8 cellular contexts compared by ENCODE assay signal in genomic region chr15:91055548-91056331, GRCh38. TPM values are rescaled to one million over a fixed set of nuclear protein-coding genes. Genes with fewer than 3 reads are reported as not detected.
A peak's percentile ranks its signal among the peaks of the same experiment; 100 is the strongest.
DNase-seq lines count a peak whose midpoint lies in the region; ATAC-seq and TF ChIP-seq lines count a peak whose summit lies in the region.

No MANE protein-coding gene starts in this region.

- H3K4me3 Mint-ChIP-seq in WTC11, result peak overlapping the region; percentile 16; the same call in 1 of the 2 replicates

- H3K4me3 ChIP-seq in HAP-1 (no peak overlapping the region), endocrine pancreas (ENCODE audit: control insufficient read depth, insufficient read depth, low read length) (peak overlapping the region; percentile 46), lung (no peak overlapping the region), testis (no peak overlapping the region)

- peaks cover 2% of the 10 kb centered on the region; the same call in 1 of the 2 replicates for H3K4me1 Mint-ChIP-seq in WTC11

- intact Hi-C loops in testis (cut with DNase I; ENCODE audit: low total_unique reads), result no loop called here

- H3K27ac ChIP-seq in lung (ENCODE audit: low read depth in 1 of 2, low read length in 1 of 2), result no peak overlapping the region
- H3K27ac ChIP-seq in testis, result no peak overlapping the region

- H3K27ac Mint-ChIP-seq in WTC11, result no peak overlapping the region

- peaks cover 8% of the 10 kb centered on the region for H3K27me3 Mint-ChIP-seq in WTC11 (ENCODE audit: low read depth)

- WGBS in lung, 2 donors, result 23 to 27% methylated on average over 11 of the region's 11 CpGs
- 26 to 38% methylated on average over 11 of the region's 11 CpGs for WGBS in testis, 2 donors

- H3K36me3 Mint-ChIP-seq in WTC11, result no peaks in the 10 kb centered on the region

- H3K4me1 ChIP-seq in HAP-1 (no peaks in the 10 kb centered on the region), endocrine pancreas (ENCODE audit: control insufficient read depth, insufficient read depth, low read length) (no peaks in the 10 kb centered on the region), lung (ENCODE audit: control insufficient read depth in 2 of 2, insufficient read depth in 2 of 2, low read length in 2 of 2) (no peaks in the 10 kb centered on the region), testis (no peaks in the 10 kb centered on the region)

- peak; percentile 91 for DNase-seq in DMS 273 (lab: John Stamatoyannopoulos, UW; ENCODE audit: unreplicated experiment)
- peak; percentile 53 to 74 for DNase-seq in HAP-1 (ENCODE audit: low spot score in 2 of 2)
- DNase-seq in NCI-H2196 (lab: John Stamatoyannopoulos, UW; ENCODE audit: unreplicated experiment), result peak; percentile 79
- DNase-seq in WTC11 (ENCODE audit: low spot score), result peak; percentile 74
- peak; percentile 60 for DNase-seq in lung (ENCODE audit: low spot score)
- DNase-seq in testis, result peak; percentile 71

- H3K9me3 Mint-ChIP-seq in WTC11, result peaks cover 4% of the 10 kb centered on the region; the same call in 1 of the 2 replicates

- TF ChIP-seq CTCF in WTC11 (IDR thresholded peaks at IDR 0.05), result peak; percentile 46; the same call in 1 of the 2 replicates
- peak; percentile 43 for TF ChIP-seq CTCF in lung (IDR thresholded peaks at IDR 0.05; ENCODE audit: control extremely low read depth, extremely low read depth)
- peak; percentile 47 to 65 (median 56) for TF ChIP-seq CTCF in testis (IDR thresholded peaks at IDR 0.05)

- TF ChIP-seq POLR2A in testis (IDR thresholded peaks at IDR 0.05), result no peak

- in situ Hi-C loops in HAP-1 (cut with MboI; ENCODE audit: low sequenced_read_pairs), result loop anchor here (5.0 kb wide), 1 partner anchor 167 kb away; no protein-coding TSS in a partner anchor

- peak; percentile 98 for ATAC-seq in WTC11
- ATAC-seq in lung (ENCODE audit: insufficient read depth, low FRiP score), result peak; percentile 69
- no peak for ATAC-seq in HG02938 (IDR thresholded peaks at IDR 0.05; ENCODE audit: unreplicated experiment)

- H3K36me3 ChIP-seq in HAP-1 (replicated peaks), result no peaks in the 10 kb centered on the region
- H3K36me3 ChIP-seq in endocrine pancreas (ENCODE audit: control insufficient read depth, insufficient read depth, low read length), result no peaks in the 10 kb centered on the region
- H3K36me3 ChIP-seq in lung (ENCODE audit: control insufficient read depth in 2 of 2, insufficient read depth in 2 of 2, low read length in 2 of 2), result no peaks in the 10 kb centered on the region
- H3K36me3 ChIP-seq in testis (ENCODE audit: low read depth, missing control alignments), result no peaks in the 10 kb centered on the region

- no peak overlapping the region for H3K9ac ChIP-seq in endocrine pancreas (ENCODE audit: control insufficient read depth, insufficient read depth, low read length)

- H3K27me3 ChIP-seq in HAP-1 (ENCODE audit: low read depth), result peaks cover 58% of the 10 kb centered on the region
- H3K27me3 ChIP-seq in endocrine pancreas (ENCODE audit: control insufficient read depth, insufficient read depth, low read length), result no peaks in the 10 kb centered on the region
- H3K27me3 ChIP-seq in lung (ENCODE audit: control insufficient read depth, insufficient read depth), result no peaks in the 10 kb centered on the region
- no peaks in the 10 kb centered on the region for H3K27me3 ChIP-seq in testis

- H3K9me3 ChIP-seq in HAP-1 (no peaks in the 10 kb centered on the region), endocrine pancreas (ENCODE audit: control insufficient read depth, low read length) (no peaks in the 10 kb centered on the region), lung (ENCODE audit: control insufficient read depth in 2 of 2, insufficient read depth in 1 of 2, low read length in 1 of 2) (no peaks in the 10 kb centered on the region), testis (no peaks in the 10 kb centered on the region)

- CTCF ChIA-PET in WTC11 (lab: Charles Lee), result interaction anchor here (0.6 to 3.7 kb wide), 30 partner anchors 12 to 217 kb away, joined by 3 to 41 read pairs (median 6); partner anchors contain the start of genes HDDC3, RCCD1, SV2B and UNC45A

- POLR2A ChIA-PET in WTC11 (lab: Charles Lee), result no interaction called here

TF ChIP-seq in WTC11, 78 proteins besides CTCF, POLR2A, EP300 and RAD21 (continues in another document):
- TF ChIP-seq NR1H2 (CRISPR knock-in tag; IDR thresholded peaks at IDR 0.05) (no peak), MLX (CRISPR knock-in tag; IDR thresholded peaks at IDR 0.05) (no peak), ZNF138 (CRISPR knock-in tag; conservative IDR thresholded peaks at IDR 0.05) (no peak), TEAD1 (CRISPR knock-in tag; IDR thresholded peaks at IDR 0.05) (no peak), MXD4 (CRISPR knock-in tag; IDR thresholded peaks at IDR 0.05; ENCODE audit: borderline replicate concordance) (no peak), MYBL2 (CRISPR knock-in tag; IDR thresholded peaks at IDR 0.05) (no peak)
- TF ChIP-seq, protein P1, sequence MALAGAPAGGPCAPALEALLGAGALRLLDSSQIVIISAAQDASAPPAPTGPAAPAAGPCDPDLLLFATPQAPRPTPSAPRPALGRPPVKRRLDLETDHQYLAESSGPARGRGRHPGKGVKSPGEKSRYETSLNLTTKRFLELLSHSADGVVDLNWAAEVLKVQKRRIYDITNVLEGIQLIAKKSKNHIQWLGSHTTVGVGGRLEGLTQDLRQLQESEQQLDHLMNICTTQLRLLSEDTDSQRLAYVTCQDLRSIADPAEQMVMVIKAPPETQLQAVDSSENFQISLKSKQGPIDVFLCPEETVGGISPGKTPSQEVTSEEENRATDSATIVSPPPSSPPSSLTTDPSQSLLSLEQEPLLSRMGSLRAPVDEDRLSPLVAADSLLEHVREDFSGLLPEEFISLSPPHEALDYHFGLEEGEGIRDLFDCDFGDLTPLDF (CRISPR knock-in tag; IDR thresholded peaks at IDR 0.05), result no peak
- TF ChIP-seq, protein P2, sequence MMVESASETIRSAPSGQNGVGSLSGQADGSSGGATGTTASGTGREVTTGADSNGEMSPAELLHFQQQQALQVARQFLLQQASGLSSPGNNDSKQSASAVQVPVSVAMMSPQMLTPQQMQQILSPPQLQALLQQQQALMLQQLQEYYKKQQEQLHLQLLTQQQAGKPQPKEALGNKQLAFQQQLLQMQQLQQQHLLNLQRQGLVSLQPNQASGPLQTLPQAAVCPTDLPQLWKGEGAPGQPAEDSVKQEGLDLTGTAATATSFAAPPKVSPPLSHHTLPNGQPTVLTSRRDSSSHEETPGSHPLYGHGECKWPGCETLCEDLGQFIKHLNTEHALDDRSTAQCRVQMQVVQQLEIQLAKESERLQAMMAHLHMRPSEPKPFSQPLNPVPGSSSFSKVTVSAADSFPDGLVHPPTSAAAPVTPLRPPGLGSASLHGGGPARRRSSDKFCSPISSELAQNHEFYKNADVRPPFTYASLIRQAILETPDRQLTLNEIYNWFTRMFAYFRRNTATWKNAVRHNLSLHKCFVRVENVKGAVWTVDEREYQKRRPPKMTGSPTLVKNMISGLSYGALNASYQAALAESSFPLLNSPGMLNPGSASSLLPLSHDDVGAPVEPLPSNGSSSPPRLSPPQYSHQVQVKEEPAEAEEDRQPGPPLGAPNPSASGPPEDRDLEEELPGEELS (CRISPR knock-in tag; IDR thresholded peaks at IDR 0.05), result no peak
- TF ChIP-seq, protein P3, sequence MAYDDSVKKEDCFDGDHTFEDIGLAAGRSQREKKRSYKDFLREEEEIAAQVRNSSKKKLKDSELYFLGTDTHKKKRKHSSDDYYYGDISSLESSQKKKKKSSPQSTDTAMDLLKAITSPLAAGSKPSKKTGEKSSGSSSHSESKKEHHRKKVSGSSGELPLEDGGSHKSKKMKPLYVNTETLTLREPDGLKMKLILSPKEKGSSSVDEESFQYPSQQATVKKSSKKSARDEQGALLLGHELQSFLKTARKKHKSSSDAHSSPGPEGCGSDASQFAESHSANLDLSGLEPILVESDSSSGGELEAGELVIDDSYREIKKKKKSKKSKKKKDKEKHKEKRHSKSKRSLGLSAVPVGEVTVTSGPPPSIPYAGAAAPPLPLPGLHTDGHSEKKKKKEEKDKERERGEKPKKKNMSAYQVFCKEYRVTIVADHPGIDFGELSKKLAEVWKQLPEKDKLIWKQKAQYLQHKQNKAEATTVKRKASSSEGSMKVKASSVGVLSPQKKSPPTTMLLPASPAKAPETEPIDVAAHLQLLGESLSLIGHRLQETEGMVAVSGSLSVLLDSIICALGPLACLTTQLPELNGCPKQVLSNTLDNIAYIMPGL (CRISPR knock-in tag; IDR thresholded peaks at IDR 0.05), result no peak
- TF ChIP-seq, protein P4, sequence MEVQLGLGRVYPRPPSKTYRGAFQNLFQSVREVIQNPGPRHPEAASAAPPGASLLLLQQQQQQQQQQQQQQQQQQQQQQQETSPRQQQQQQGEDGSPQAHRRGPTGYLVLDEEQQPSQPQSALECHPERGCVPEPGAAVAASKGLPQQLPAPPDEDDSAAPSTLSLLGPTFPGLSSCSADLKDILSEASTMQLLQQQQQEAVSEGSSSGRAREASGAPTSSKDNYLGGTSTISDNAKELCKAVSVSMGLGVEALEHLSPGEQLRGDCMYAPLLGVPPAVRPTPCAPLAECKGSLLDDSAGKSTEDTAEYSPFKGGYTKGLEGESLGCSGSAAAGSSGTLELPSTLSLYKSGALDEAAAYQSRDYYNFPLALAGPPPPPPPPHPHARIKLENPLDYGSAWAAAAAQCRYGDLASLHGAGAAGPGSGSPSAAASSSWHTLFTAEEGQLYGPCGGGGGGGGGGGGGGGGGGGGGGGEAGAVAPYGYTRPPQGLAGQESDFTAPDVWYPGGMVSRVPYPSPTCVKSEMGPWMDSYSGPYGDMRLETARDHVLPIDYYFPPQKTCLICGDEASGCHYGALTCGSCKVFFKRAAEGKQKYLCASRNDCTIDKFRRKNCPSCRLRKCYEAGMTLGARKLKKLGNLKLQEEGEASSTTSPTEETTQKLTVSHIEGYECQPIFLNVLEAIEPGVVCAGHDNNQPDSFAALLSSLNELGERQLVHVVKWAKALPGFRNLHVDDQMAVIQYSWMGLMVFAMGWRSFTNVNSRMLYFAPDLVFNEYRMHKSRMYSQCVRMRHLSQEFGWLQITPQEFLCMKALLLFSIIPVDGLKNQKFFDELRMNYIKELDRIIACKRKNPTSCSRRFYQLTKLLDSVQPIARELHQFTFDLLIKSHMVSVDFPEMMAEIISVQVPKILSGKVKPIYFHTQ (CRISPR knock-in tag; IDR thresholded peaks at IDR 0.05), result no peak

RNA-seq across cellular contexts. Expression of gene VPS33B, which starts 33.3 kb away (rescaled TPM):
- total RNA-seq in WTC11 (2021), result 18.1 to 21.1 TPM (median 20.7 TPM) in 3 replicates
- total RNA-seq in lung, result 10 to 100 TPM in 1 of 2 donors, 1 to 10 TPM in 1; 6.5 to 20.7 TPM
- polyA plus RNA-seq in lung, result 10 to 100 TPM; 11.4 to 14.2 TPM
- 10 to 100 TPM; 12.6 to 20.6 TPM for total RNA-seq in testis
- polyA plus RNA-seq in testis (ENCODE audit: insufficient read depth, low read depth, low replicate concordance), result 16.9 TPM

RNA-seq across cellular contexts. Expression of gene SV2B, which starts 44.3 kb away (rescaled TPM):
- total RNA-seq in WTC11 (2021), result 0.64 to 1.4 TPM (median 0.82 TPM) in 3 replicates
- total RNA-seq in lung, result 1 to 10 TPM; 1.6 to 2.8 TPM
- polyA plus RNA-seq in lung, result under 1 TPM; 0.12 to 0.24 TPM
- total RNA-seq in testis, result 1 to 10 TPM; 1.6 to 1.7 TPM
- 1.7 TPM for polyA plus RNA-seq in testis (ENCODE audit: insufficient read depth, low read depth, low replicate concordance)
